In the genomic region with DNA sequence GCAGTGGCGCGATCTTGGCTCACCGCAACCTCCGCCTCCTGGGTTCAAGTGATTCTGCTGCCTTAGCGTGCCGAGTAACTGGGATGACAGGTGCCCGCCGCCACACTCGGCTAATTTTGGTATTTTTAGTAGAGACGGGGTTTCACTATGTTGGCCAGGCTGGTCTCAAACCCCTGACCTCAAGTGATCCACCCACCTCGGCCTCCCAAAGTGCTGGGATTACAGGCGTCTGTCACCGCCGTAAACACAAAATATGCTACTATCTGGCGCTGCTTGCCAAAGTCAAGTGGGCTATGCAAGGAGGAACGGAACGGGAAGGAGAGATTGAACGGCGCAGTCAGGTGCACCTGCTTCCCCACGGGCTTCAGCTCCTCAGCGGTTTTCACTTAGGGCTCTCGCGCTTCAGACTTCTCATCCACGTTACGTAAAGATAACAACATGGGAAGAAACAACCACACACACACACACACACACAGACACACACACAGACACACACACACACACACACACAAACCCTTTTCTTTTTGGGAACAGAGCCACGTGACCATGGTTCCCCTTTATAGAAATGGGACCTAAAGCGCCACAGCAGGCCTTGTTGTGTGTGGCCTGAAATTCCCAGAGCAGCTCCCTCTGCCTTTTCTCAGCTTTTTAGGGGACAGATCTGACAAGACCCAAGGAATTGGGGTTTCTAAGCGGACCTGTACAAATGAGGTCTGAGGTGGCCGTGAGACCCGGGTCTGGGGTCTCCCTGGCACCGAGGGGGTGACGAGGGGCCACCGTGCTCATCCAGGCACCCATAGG, we compare ENCODE assay signal across 8 cellular contexts. TPM values are rescaled to one million over a fixed set of nuclear protein-coding genes. Genes with fewer than 3 reads are reported as not detected.
DNase-seq lines count a peak whose midpoint lies in the region; ATAC-seq and TF ChIP-seq lines count a peak whose summit lies in the region.

No MANE protein-coding gene starts in this region.

- H3K4me1 Mint-ChIP-seq in activated CD4-positive, alpha-beta memory T cell treated with anti-CD3 and anti-CD28 coated beads, Interleukin-2, amount 10 ng/mL, durations not matched to agents 7 days and 5 days: peaks cover 25% of the 10 kb centered on the region

- ATAC-seq in GM18517 (IDR thresholded peaks at IDR 0.05; ENCODE audit: unreplicated experiment): peak; percentile 20
- ATAC-seq in lower lobe of right lung: peak; percentile 49 to 56
- ATAC-seq in aorta (ENCODE audit: low FRiP score): peak; percentile 37
- no peak for ATAC-seq in HG03139 (IDR thresholded peaks at IDR 0.05; ENCODE audit: unreplicated experiment)

- H3K4me3 ChIP-seq in lower lobe of right lung (peak overlapping the region; percentile 54), aorta (ENCODE audit: low read length in 2 of 2) (no peak overlapping the region), mesendoderm (ENCODE audit: low read length) (no peak overlapping the region)

- POLR2A ChIA-PET in activated CD4-positive, alpha-beta memory T cell treated with anti-CD3 and anti-CD28 coated beads, Interleukin-2, amount 10 ng/mL, durations not matched to agents 7 days and 5 days (lab: Charles Lee): no interaction called here

- no peak overlapping the region for H4K5ac ChIP-seq in mesendoderm (ENCODE audit: low read length)

- no peak overlapping the region for H4K8ac ChIP-seq in mesendoderm (ENCODE audit: low read depth, low read length)

- no peak overlapping the region for H3K4me2 ChIP-seq in mesendoderm (ENCODE audit: low read length)

- intact Hi-C loops in lower lobe of right lung (cut with DNase I): no loop called here
- intact Hi-C loops in aorta (cut with DNase I): no loop called here

- peaks cover 37% of the 10 kb centered on the region for H3K36me3 Mint-ChIP-seq in activated CD4-positive, alpha-beta memory T cell treated with anti-CD3 and anti-CD28 coated beads, Interleukin-2, amount 10 ng/mL, durations not matched to agents 7 days and 5 days (ENCODE audit: low read depth)

- H3K27ac ChIP-seq in lower lobe of right lung (peak overlapping the region; percentile 73), aorta (ENCODE audit: low read depth in 1 of 2, low read length in 2 of 2) (no peak overlapping the region), mesendoderm (ENCODE audit: low read depth, low read length) (no peak overlapping the region)

- H3K9me3 Mint-ChIP-seq in activated CD4-positive, alpha-beta memory T cell treated with anti-CD3 and anti-CD28 coated beads, Interleukin-2, amount 10 ng/mL, durations not matched to agents 7 days and 5 days: no peaks in the 10 kb centered on the region

- H2BK15ac ChIP-seq in mesendoderm (replicated peaks; ENCODE audit: low read depth): no peak overlapping the region

- no peak overlapping the region for H3K18ac ChIP-seq in mesendoderm (ENCODE audit: low read length)

- peak overlapping the region; percentile 97 for H3K27ac Mint-ChIP-seq in activated CD4-positive, alpha-beta memory T cell treated with anti-CD3 and anti-CD28 coated beads, Interleukin-2, amount 10 ng/mL, durations not matched to agents 7 days and 5 days

- no peak overlapping the region for H2BK120ac ChIP-seq in mesendoderm (ENCODE audit: low read depth, low read length)

- H3K4me1 ChIP-seq in lower lobe of right lung: no peaks in the 10 kb centered on the region
- no peaks in the 10 kb centered on the region for H3K4me1 ChIP-seq in aorta (ENCODE audit: control insufficient read depth in 1 of 2, insufficient read depth in 2 of 2, low read length in 2 of 2)
- H3K4me1 ChIP-seq in mesendoderm (ENCODE audit: control insufficient read depth, low read depth, low read length): no peaks in the 10 kb centered on the region

- no peaks in the 10 kb centered on the region for H3K79me1 ChIP-seq in mesendoderm (ENCODE audit: low read length)

- no peak for TF ChIP-seq CTCF in lower lobe of right lung (IDR thresholded peaks at IDR 0.05)

- CTCF ChIA-PET in activated CD4-positive, alpha-beta memory T cell treated with anti-CD3 and anti-CD28 coated beads, Interleukin-2, amount 10 ng/mL, durations not matched to agents 7 days and 5 days (lab: Charles Lee): no interaction called here

- WGBS in aorta, 2 donors: 69 to 72% methylated on average over 33 of the region's 33 CpGs
- no CpG with 5 or more reads among the region's 33 CpGs for WGBS in mesendoderm (ENCODE audit: extremely low coverage, insufficient coverage, low lambda C conversion rate)

- H3K9me3 ChIP-seq in lower lobe of right lung: no peaks in the 10 kb centered on the region
- no peaks in the 10 kb centered on the region for H3K9me3 ChIP-seq in aorta (ENCODE audit: control insufficient read depth, low read length)

- H3K79me2 ChIP-seq in mesendoderm (ENCODE audit: control insufficient read depth, insufficient read depth, low read length): no peaks in the 10 kb centered on the region

- H3K9ac ChIP-seq in mesendoderm (ENCODE audit: low read length): no peak overlapping the region

- H2BK5ac ChIP-seq in mesendoderm (ENCODE audit: low read length): no peak overlapping the region

- peak in 48 of 76 experiments; percentile 1 to 65 (median 14) for DNase-seq in HUDEP-2 (lab: John Stamatoyannopoulos, UW; ENCODE audit: unreplicated experiment in 76 of 76)
- peak; percentile 75 for DNase-seq in activated CD4-positive, alpha-beta memory T cell treated with anti-CD3 and anti-CD28 coated beads, Interleukin-2, amount 10 ng/mL, durations not matched to agents 7 days and 5 days
- no peak for DNase-seq in lower lobe of right lung
- DNase-seq in aorta: peak in 1 of 2 donors; percentile 57
- DNase-seq in mesendoderm: no peak
- DNase-seq in NCI-H128 (lab: John Stamatoyannopoulos, UW; ENCODE audit: unreplicated experiment): no peak

- no peak overlapping the region for H3K23ac ChIP-seq in mesendoderm (ENCODE audit: low read length)

- no peak overlapping the region for H3K56ac ChIP-seq in mesendoderm (ENCODE audit: low read length)

- H3K36me3 ChIP-seq in lower lobe of right lung (no peaks in the 10 kb centered on the region), aorta (ENCODE audit: control insufficient read depth in 1 of 2, insufficient read depth in 2 of 2, low read length in 1 of 2) (no peaks in the 10 kb centered on the region), mesendoderm (ENCODE audit: control insufficient read depth, insufficient read depth, low read length) (no peaks in the 10 kb centered on the region)

- H2AK5ac ChIP-seq in mesendoderm (ENCODE audit: low read length): no peak overlapping the region

- no peak overlapping the region for H3K4ac ChIP-seq in mesendoderm (ENCODE audit: low read depth, low read length)

- H3K27me3 Mint-ChIP-seq in activated CD4-positive, alpha-beta memory T cell treated with anti-CD3 and anti-CD28 coated beads, Interleukin-2, amount 10 ng/mL, durations not matched to agents 7 days and 5 days: no peaks in the 10 kb centered on the region

- H3K4me3 Mint-ChIP-seq in activated CD4-positive, alpha-beta memory T cell treated with anti-CD3 and anti-CD28 coated beads, Interleukin-2, amount 10 ng/mL, durations not matched to agents 7 days and 5 days: peak overlapping the region; percentile 89

- H3K27me3 ChIP-seq in lower lobe of right lung (ENCODE audit: low read depth) (peaks cover 4% of the 10 kb centered on the region), aorta (ENCODE audit: control insufficient read depth in 1 of 2, insufficient read depth in 2 of 2, low read length in 1 of 2) (no peaks in the 10 kb centered on the region), mesendoderm (ENCODE audit: insufficient read depth, low read length, poor library complexity) (no peaks in the 10 kb centered on the region)

RNA-seq across cellular contexts. Expression of a gene that starts 1.5 kb away (rescaled TPM):
- 100 to 1,000 TPM; 177 to 180 TPM for total RNA-seq in activated CD4-positive, alpha-beta memory T cell treated with anti-CD3 and anti-CD28 coated beads, Interleukin-2, amount 10 ng/mL, durations not matched to agents 7 days and 5 days
- total RNA-seq in lower lobe of right lung (3.0 TPM), aorta (1 to 10 TPM; 5.0 to 5.5 TPM)
- polyA plus RNA-seq in aorta: 1 to 10 TPM in 1 of 2 donors, under 1 TPM in 1; 0.31 to 1.0 TPM
- not detected for polyA plus RNA-seq in mesendoderm (2013, experiment 1 of 2)
- polyA plus RNA-seq in mesendoderm (2013, experiment 2 of 2): not detected

RNA-seq across cellular contexts. Expression of a gene that starts 56.0 kb away (rescaled TPM):
- total RNA-seq in activated CD4-positive, alpha-beta memory T cell treated with anti-CD3 and anti-CD28 coated beads, Interleukin-2, amount 10 ng/mL, durations not matched to agents 7 days and 5 days: 10 to 100 TPM; 88.5 to 89.5 TPM
- total RNA-seq in lower lobe of right lung (39.8 TPM), aorta (10 to 100 TPM; 33.0 to 53.7 TPM)
- 10 to 100 TPM in 1 of 2 donors, 1 to 10 TPM in 1; 8.3 to 50.4 TPM for polyA plus RNA-seq in aorta
- 23.8 TPM for polyA plus RNA-seq in mesendoderm (2013, experiment 1 of 2)
- polyA plus RNA-seq in mesendoderm (2013, experiment 2 of 2): 23.8 TPM

Comparison
In these comparisons a context has a peak if more than half of its experiments do, and no peak if none do; other contexts are left out.
1. DNase-seq: peak in HUDEP-2 (48 of 76) and activated CD4-positive, alpha-beta memory T cell treated with anti-CD3 and anti-CD28 coated beads, Interleukin-2, amount 10 ng/mL, durations not matched to agents 7 days and 5 days (single experiment); none in lower lobe of right lung (single experiment), mesendoderm (single experiment) and NCI-H128 (single experiment).
2. RNA of a gene that starts 1.5 kb away (total RNA-seq): 177 to 180 TPM in activated CD4-positive, alpha-beta memory T cell treated with anti-CD3 and anti-CD28 coated beads, Interleukin-2, amount 10 ng/mL, durations not matched to agents 7 days and 5 days; 5.0 to 5.5 TPM in aorta and 3.0 TPM in lower lobe of right lung (single experiment); every median in the first group is over 10 times any median in the second.